ENCODE assay signal across 1 cellular context in the genomic region with DNA sequence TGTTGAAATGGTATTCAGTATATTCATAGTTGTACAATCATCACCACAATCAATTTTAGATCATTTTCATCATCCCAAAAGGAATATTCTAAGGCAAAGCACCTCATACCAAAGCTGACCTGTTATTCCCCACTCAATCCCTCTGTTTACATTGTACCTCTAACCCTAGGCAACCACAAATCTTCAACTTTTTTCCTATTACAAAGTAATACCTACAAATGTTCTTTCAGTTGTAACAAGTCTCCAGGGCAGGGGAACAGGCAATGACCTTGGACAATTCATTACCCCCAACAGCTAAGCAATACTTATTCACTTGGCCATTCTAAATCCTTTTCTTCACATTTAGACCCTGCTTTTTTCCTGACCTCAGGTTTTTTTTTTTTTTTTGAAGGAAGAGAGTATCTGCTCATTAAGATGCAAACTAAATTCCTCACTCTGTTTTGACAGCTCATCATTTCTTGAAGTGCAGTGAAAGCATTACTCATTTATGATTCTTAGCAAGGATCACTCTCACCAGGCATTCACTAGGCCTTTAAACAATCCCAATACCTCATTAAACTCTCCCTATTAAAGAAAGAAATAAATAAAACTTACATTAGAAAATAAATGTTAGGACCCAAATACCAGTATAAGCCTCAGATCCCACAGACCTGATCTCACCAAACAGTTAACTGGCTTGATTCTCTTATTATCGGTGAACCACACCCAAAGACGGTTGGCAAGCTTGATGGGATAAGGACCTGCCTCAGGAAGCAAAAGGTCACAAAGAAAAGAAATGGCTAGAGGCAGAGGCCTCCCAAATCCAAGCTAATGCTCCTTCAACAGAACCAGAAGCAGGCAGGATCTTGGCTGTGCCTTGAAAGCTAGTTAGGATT.
TF ChIP-seq lines count a peak whose summit lies in the region.

No MANE protein-coding gene starts in this region.

TF ChIP-seq in endothelial cell of umbilical vein, 7 proteins besides CTCF, POLR2A, EP300 and RAD21 (continued from another document):
- TF ChIP-seq JUN (IDR thresholded peaks at IDR 0.05; ENCODE audit: borderline replicate concordance, insufficient read depth, insufficient read length, low read depth) (no peak), EZH2 (IDR thresholded peaks at IDR 0.05; ENCODE audit: borderline replicate concordance, low read depth, low read length, severe bottlenecking) (no peak)
- TF ChIP-seq, protein P1, sequence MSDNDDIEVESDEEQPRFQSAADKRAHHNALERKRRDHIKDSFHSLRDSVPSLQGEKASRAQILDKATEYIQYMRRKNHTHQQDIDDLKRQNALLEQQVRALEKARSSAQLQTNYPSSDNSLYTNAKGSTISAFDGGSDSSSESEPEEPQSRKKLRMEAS (IDR thresholded peaks at IDR 0.05; ENCODE audit: insufficient read depth, insufficient read length): no peak
